ENCODE assay signal across 10 cellular contexts in the genomic region with DNA sequence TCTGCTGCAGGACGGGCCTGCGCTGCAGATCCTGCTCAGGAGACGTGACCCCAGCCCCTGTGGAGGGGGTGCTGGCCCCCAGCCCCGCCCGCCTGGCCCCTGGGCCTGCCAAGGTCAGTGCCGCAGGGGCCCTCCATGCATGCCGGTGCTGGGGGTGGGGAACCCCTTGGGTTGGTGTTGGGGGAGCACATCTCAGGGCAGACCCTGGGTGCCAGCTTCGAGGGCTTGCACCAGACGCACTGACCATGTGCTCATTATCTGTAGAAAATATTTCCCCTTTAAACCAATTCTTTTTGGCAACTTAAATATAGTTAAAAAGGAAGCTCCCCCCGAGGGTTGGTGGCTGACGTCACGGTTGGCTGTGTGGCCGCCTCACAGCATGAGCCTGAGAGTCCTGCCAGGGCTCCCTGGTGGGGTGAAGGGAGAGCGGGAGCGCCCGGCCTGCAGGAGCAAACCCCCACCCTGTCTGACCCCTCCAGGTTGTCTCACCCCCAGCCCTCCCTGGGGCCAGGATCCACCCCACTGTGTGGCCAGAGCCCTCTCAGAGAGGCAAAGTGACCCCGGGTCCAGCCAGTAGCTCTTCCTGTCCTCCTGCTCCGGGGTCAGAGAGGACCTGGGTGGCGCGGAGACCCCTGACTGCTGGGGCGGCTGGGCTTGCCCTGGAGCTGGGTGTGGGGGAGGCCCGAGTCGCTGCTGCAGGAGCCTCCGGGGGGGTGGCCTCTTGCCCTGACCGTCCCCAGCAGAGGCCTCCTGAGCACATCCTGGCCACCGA. TPM values are rescaled to one million over a fixed set of nuclear protein-coding genes. Genes with fewer than 3 reads are reported as not detected.
A peak's percentile ranks its signal among the peaks of the same experiment; 100 is the strongest.
DNase-seq lines count a peak whose midpoint lies in the region; ATAC-seq and TF ChIP-seq lines count a peak whose summit lies in the region.
"Had no signal": no experiment of that assay in that cellular context is flagged by ENCODE, and none has a peak within 500 bp of the region (broad histone marks: within the 10 kb centered on the region; RNA-seq: fewer than 3 reads in every experiment).

No MANE protein-coding gene starts in this region.

- ATAC-seq in omental fat pad (ENCODE audit: low FRiP score) (no peak), GM19463 (IDR thresholded peaks at IDR 0.05; ENCODE audit: unreplicated experiment) (no peak)
- ATAC-seq in activated naive CD4-positive, alpha-beta T cell treated with anti-CD3 and anti-CD28 coated beads, Interleukin-2, amount 50 U/mL, for 72 hours = no peak

- H3K9me3 Mint-ChIP-seq in activated naive CD4-positive, alpha-beta T cell treated with anti-CD3 and anti-CD28 coated beads, Interleukin-2, amount 50 U/mL, for 72 hours = no peaks in the 10 kb centered on the region
- H3K9me3 Mint-ChIP-seq: neural progenitor cell had no signal

- DNase-seq in HT1080 (ENCODE audit: low read depth) (peak; percentile 31), astrocyte of the hippocampus (ENCODE audit: low read depth, low spot score) (peak; percentile 42), omental fat pad (ENCODE audit: low spot score) (peak; percentile 42), HuH-7.5 (ENCODE audit: low spot score) (no peak)
- no peak for DNase-seq in activated naive CD4-positive, alpha-beta T cell treated with anti-CD3 and anti-CD28 coated beads, Interleukin-2, amount 50 U/mL, for 72 hours (ENCODE audit: low spot score in 2 of 2)

- TF ChIP-seq CTCF in omental fat pad (IDR thresholded peaks at IDR 0.05) = no peak

- H3K27ac Mint-ChIP-seq in activated naive CD4-positive, alpha-beta T cell treated with anti-CD3 and anti-CD28 coated beads, Interleukin-2, amount 50 U/mL, for 72 hours = no peak overlapping the region
- H3K27ac Mint-ChIP-seq: neural progenitor cell had no signal

- no peaks in the 10 kb centered on the region for H3K36me3 Mint-ChIP-seq in activated naive CD4-positive, alpha-beta T cell treated with anti-CD3 and anti-CD28 coated beads, Interleukin-2, amount 50 U/mL, for 72 hours
- H3K36me3 Mint-ChIP-seq: activated naive CD8-positive, alpha-beta T cell; neural progenitor cell had no signal

RNA-seq across cellular contexts. Expression of a gene that starts 5.3 kb away (rescaled TPM):
- 60.1 and 70.6 TPM in 2 replicates for total RNA-seq in HT1080 (2014; rRNA removed; shearing (Covaris generic))
- 82.7 and 86.8 TPM in 2 replicates for polyA plus RNA-seq in HT1080 (2015; cell fraction: cytosol; rRNA removed)
- 146 and 159 TPM in 2 replicates for polyA plus RNA-seq in HT1080 (2015; cell fraction: nucleus; rRNA removed)
- total RNA-seq in omental fat pad = 100 to 1,000 TPM in 3 of 4 donors, 10 to 100 TPM in 1; 75.7 to 114 (median 104) TPM
- 100 to 1,000 TPM in 1 of 2 donors, 10 to 100 TPM in 1; 88.8 to 223 TPM for total RNA-seq in activated naive CD4-positive, alpha-beta T cell treated with anti-CD3 and anti-CD28 coated beads, Interleukin-2, amount 50 U/mL, for 72 hours

RNA-seq across cellular contexts. Expression of a gene that starts 8.9 kb away (rescaled TPM):
- total RNA-seq in HT1080 (2014; rRNA removed; shearing (Covaris generic)) = not detected in 2 replicates
- polyA plus RNA-seq in HT1080 (2015; cell fraction: cytosol; rRNA removed) = not detected in 2 replicates
- polyA plus RNA-seq in HT1080 (2015; cell fraction: nucleus; rRNA removed) = 0.08 TPM in 1 of 2 replicates, not detected in the other
- total RNA-seq in omental fat pad = under 1 TPM in 1 of 4 donors, not detected in 3; 0.12 TPM
- total RNA-seq in activated naive CD4-positive, alpha-beta T cell treated with anti-CD3 and anti-CD28 coated beads, Interleukin-2, amount 50 U/mL, for 72 hours = not detected
- total RNA-seq: glomerular endothelial cell, NCI-H460 had no signal

RNA-seq across cellular contexts. Expression of a gene that starts 32.9 kb away (rescaled TPM):
- 0.57 TPM in 1 of 2 replicates, not detected in the other for total RNA-seq in HT1080 (2014; rRNA removed; shearing (Covaris generic))
- not detected in 2 replicates for polyA plus RNA-seq in HT1080 (2015; cell fraction: cytosol; rRNA removed)
- not detected in 2 replicates for polyA plus RNA-seq in HT1080 (2015; cell fraction: nucleus; rRNA removed)
- total RNA-seq in omental fat pad = not detected
- not detected for total RNA-seq in activated naive CD4-positive, alpha-beta T cell treated with anti-CD3 and anti-CD28 coated beads, Interleukin-2, amount 50 U/mL, for 72 hours
- total RNA-seq: glomerular endothelial cell, NCI-H460 had no signal

RNA-seq across cellular contexts. Expression of a gene that starts 44.6 kb away (rescaled TPM):
- total RNA-seq in HT1080 (2014; rRNA removed; shearing (Covaris generic)) = 4.2 and 4.5 TPM in 2 replicates
- polyA plus RNA-seq in HT1080 (2015; cell fraction: cytosol; rRNA removed) = 4.8 and 5.3 TPM in 2 replicates
- 10.1 and 12.8 TPM in 2 replicates for polyA plus RNA-seq in HT1080 (2015; cell fraction: nucleus; rRNA removed)
- 10 to 100 TPM; 18.5 to 35.3 (median 23.6) TPM for total RNA-seq in omental fat pad
- 10 to 100 TPM; 16.5 to 17.3 TPM for total RNA-seq in activated naive CD4-positive, alpha-beta T cell treated with anti-CD3 and anti-CD28 coated beads, Interleukin-2, amount 50 U/mL, for 72 hours

RNA-seq across cellular contexts. Expression of a gene that starts 53.8 kb away (rescaled TPM):
- 0.03 and 0.37 TPM in 2 replicates for total RNA-seq in HT1080 (2014; rRNA removed; shearing (Covaris generic))
- polyA plus RNA-seq in HT1080 (2015; cell fraction: cytosol; rRNA removed) = 0.06 and 0.13 TPM in 2 replicates
- polyA plus RNA-seq in HT1080 (2015; cell fraction: nucleus; rRNA removed) = 0.19 and 0.37 TPM in 2 replicates
- 1 to 10 TPM; 1.7 to 9.1 (median 3.7) TPM for total RNA-seq in omental fat pad
- 1 to 10 TPM; 2.1 to 4.1 TPM for total RNA-seq in activated naive CD4-positive, alpha-beta T cell treated with anti-CD3 and anti-CD28 coated beads, Interleukin-2, amount 50 U/mL, for 72 hours

Comparison
In these comparisons a context has a peak if more than half of its experiments do, and no peak if none do; other contexts are left out.
1. DNase-seq: peak in HT1080 (single experiment), astrocyte of the hippocampus (single experiment) and omental fat pad (single experiment); none in HuH-7.5 (single experiment) and activated naive CD4-positive, alpha-beta T cell treated with anti-CD3 and anti-CD28 coated beads, Interleukin-2, amount 50 U/mL, for 72 hours (0 of 2).